In genomic region chr15:90231028-90232017, GRCh38 we compare ENCODE assay signal across 8 cellular contexts. TPM values are rescaled to one million over a fixed set of nuclear protein-coding genes. Genes with fewer than 3 reads are reported as not detected.
DNase-seq lines count a peak whose midpoint lies in the region; ATAC-seq and TF ChIP-seq lines count a peak whose summit lies in the region.
"Had no signal": no experiment of that assay in that cellular context is flagged by ENCODE, and none has a peak within 500 bp of the region (broad histone marks: within the 10 kb centered on the region; RNA-seq: fewer than 3 reads in every experiment).

No MANE protein-coding gene starts in this region.

- H3K9me3 ChIP-seq in MM.1S (replicated peaks; ENCODE audit: insufficient read depth, low read length) (no peaks in the 10 kb centered on the region), left lung (no peaks in the 10 kb centered on the region)

- no peaks in the 10 kb centered on the region for H4K20me1 ChIP-seq in MM.1S (ENCODE audit: insufficient read depth, low read length)

- peaks cover 7% of the 10 kb centered on the region for H3K4me1 ChIP-seq in MM.1S (ENCODE audit: low read length)
- peaks cover 14 to 40% of the 10 kb centered on the region in 2 donors for H3K4me1 ChIP-seq in left lung

- H3F3A ChIP-seq in MM.1S (ENCODE audit: insufficient read depth, low read length), result peaks cover 18% of the 10 kb centered on the region

- H3K79me2 ChIP-seq in MM.1S (ENCODE audit: low read length), result peaks cover 11% of the 10 kb centered on the region

- H3K4me3 ChIP-seq in MM.1S (ENCODE audit: low read length) (no peak overlapping the region), left lung (peak overlapping the region in 1 of 2 donors; percentile 66)

- TF ChIP-seq CTCF in MM.1S (IDR thresholded peaks at IDR 0.05; ENCODE audit: low read length) (no peak), left lung (IDR thresholded peaks at IDR 0.05) (no peak)

- no peak for ATAC-seq in left lung
- ATAC-seq in HG03025 (IDR thresholded peaks at IDR 0.05; ENCODE audit: low FRiP score, unreplicated experiment), result no peak

- no peak overlapping the region for H2AFZ ChIP-seq in MM.1S (ENCODE audit: low read length)

- DNase-seq in MM.1S, result no peak
- peak; percentile 64 for DNase-seq in activated T-cell treated with anti-CD3 and anti-CD28 coated beads for 1 hour (ENCODE audit: low read depth)
- DNase-seq in left lung, result peak; percentile 75 to 85
- DNase-seq in stimulated activated CD8-positive, alpha-beta memory T cell treated with anti-CD3 and anti-CD28 coated beads, Interleukin-15, amount 100 ng/mL, for 48 hours (ENCODE audit: low read depth in 2 of 2), result peak; percentile 37 to 58
- DNase-seq in cerebellum (ENCODE audit: low spot score), result no peak
- DNase-seq in NCI-H1417 treated with DMSO at 0.1 percent for 48 hours (lab: John Stamatoyannopoulos, UW), result no peak

- H3K36me3 ChIP-seq in MM.1S (replicated peaks; ENCODE audit: insufficient read depth, low read length) (peaks cover 9% of the 10 kb centered on the region; the same call in 1 of the 2 replicates), left lung (peaks cover 0 to 48% of the 10 kb centered on the region in 2 donors)

- H3K27me3 ChIP-seq in MM.1S (replicated peaks; ENCODE audit: insufficient read depth, low read length), result no peaks in the 10 kb centered on the region
- no peaks in the 10 kb centered on the region for H3K27me3 ChIP-seq in left lung

- intact Hi-C loops in left lung (cut with DNase I), result no loop called here

- no peaks in the 10 kb centered on the region for H3K9me2 ChIP-seq in MM.1S (replicated peaks; ENCODE audit: insufficient read depth, low read length)

- H3K27ac ChIP-seq in MM.1S (ENCODE audit: low read length), result no peak overlapping the region
- peak overlapping the region; percentile 9 to 70 for H3K27ac ChIP-seq in left lung

- no peak overlapping the region for H3K9ac ChIP-seq in MM.1S (ENCODE audit: low read length)

- peak overlapping the region; percentile 91 for H3K4me2 ChIP-seq in MM.1S (ENCODE audit: low read depth, low read length)

RNA-seq across cellular contexts. Expression of gene CIB1, which starts 2.4 kb away (rescaled TPM):
- total RNA-seq in left lung, result 10 to 100 TPM; 76.2 to 84.6 TPM
- total RNA-seq in cerebellum, result 3.6 TPM

RNA-seq across cellular contexts. Expression of gene GDPGP1, which starts 2.7 kb away (rescaled TPM):
- total RNA-seq in left lung (1 to 10 TPM; 8.4 to 8.6 TPM), cerebellum (10.4 TPM)

RNA-seq across cellular contexts. Expression of gene TTLL13, which starts 18.0 kb away (rescaled TPM):
- total RNA-seq in left lung (under 1 TPM in 1 of 2 donors, not detected in 1; 0.26 TPM), cerebellum (0.36 TPM)
- total RNA-seq: M059J had no signal

RNA-seq across cellular contexts. Expression of gene SEMA4B, which starts 30.2 kb away (rescaled TPM):
- total RNA-seq in left lung (10 to 100 TPM; 41.3 to 66.7 TPM), cerebellum (35.7 TPM)

RNA-seq across cellular contexts. Expression of gene NGRN, which starts 34.1 kb away (rescaled TPM):
- total RNA-seq in left lung (10 to 100 TPM; 73.1 to 81.9 TPM), cerebellum (121 TPM)

Comparison
In these comparisons a context has a peak if more than half of its experiments do, and no peak if none do; other contexts are left out.
1. DNase-seq: peak in activated T-cell treated with anti-CD3 and anti-CD28 coated beads for 1 hour (single experiment), left lung (2 of 2) and stimulated activated CD8-positive, alpha-beta memory T cell treated with anti-CD3 and anti-CD28 coated beads, Interleukin-15, amount 100 ng/mL, for 48 hours (2 of 2); none in MM.1S (single experiment), cerebellum (single experiment) and NCI-H1417 treated with DMSO at 0.1 percent for 48 hours (single experiment).
2. RNA of gene CIB1, which starts 2.4 kb away (total RNA-seq): 76.2 to 84.6 TPM in left lung; 3.6 TPM in cerebellum (single experiment); every median in the first group is over 10 times any median in the second.